In genomic region chr9:115593587-115594091, GRCh38 we compare ENCODE assay signal across 8 cellular contexts.
DNase-seq lines count a peak whose midpoint lies in the region; ATAC-seq, FAIRE-seq and TF ChIP-seq lines count a peak whose summit lies in the region.

No MANE protein-coding gene starts in this region.

- H3K4me3 Mint-ChIP-seq in endothelial cell (ENCODE audit: unreplicated experiment) = no peak overlapping the region
- no peak overlapping the region for H3K4me3 Mint-ChIP-seq in neural crest cell

- H3K27me3 ChIP-seq in MG63 = no peaks in the 10 kb centered on the region

- H3K4me2 ChIP-seq in OCI-LY7 (ENCODE audit: low read length) = no peak overlapping the region

- H3K9me3 Mint-ChIP-seq in endothelial cell (ENCODE audit: unreplicated experiment) (peaks cover 7% of the 10 kb centered on the region), neural crest cell (no peaks in the 10 kb centered on the region)

- H3K36me3 ChIP-seq in OCI-LY7 (ENCODE audit: insufficient read depth, low read length) (no peaks in the 10 kb centered on the region), MG63 (no peaks in the 10 kb centered on the region)

- H3K4me1 Mint-ChIP-seq in endothelial cell (ENCODE audit: unreplicated experiment) = peaks cover 4% of the 10 kb centered on the region
- H3K4me1 Mint-ChIP-seq in neural crest cell = peaks cover 12% of the 10 kb centered on the region

- intact Hi-C loops in OCI-LY7 (cut with micrococcal nuclease; ENCODE audit: unreplicated experiment) = loop anchor here (5.0 kb wide), 2 partner anchors 569 to 1069 kb away; no protein-coding TSS in a partner anchor

- ATAC-seq in HG02798 (IDR thresholded peaks at IDR 0.05; ENCODE audit: poor library complexity, unreplicated experiment) = peak; percentile 51
- no peak for ATAC-seq in HG03460 (IDR thresholded peaks at IDR 0.05; ENCODE audit: unreplicated experiment)

- no peaks in the 10 kb centered on the region for H3K4me1 ChIP-seq in OCI-LY7 (ENCODE audit: insufficient read depth, low read length, poor library complexity, severe bottlenecking)

- DNase-seq in OCI-LY7 (ENCODE audit: low spot score) (peak; percentile 31), endothelial cell (ENCODE audit: low spot score) (peak; percentile 26), neural crest cell (ENCODE audit: low read depth, low spot score) (peak; percentile 11), KG1 (lab: John Stamatoyannopoulos, UW) (no peak), MG63 (no peak)

- no peaks in the 10 kb centered on the region for H3K9me2 ChIP-seq in OCI-LY7 (ENCODE audit: insufficient read depth, low read length)

- peaks cover 4% of the 10 kb centered on the region for H3K36me3 Mint-ChIP-seq in endothelial cell (ENCODE audit: low read depth, unreplicated experiment)
- no peaks in the 10 kb centered on the region for H3K36me3 Mint-ChIP-seq in neural crest cell (ENCODE audit: low read depth)

- H3K27ac ChIP-seq in OCI-LY7 (ENCODE audit: low read depth, low read length, poor library complexity, severe bottlenecking) = no peak overlapping the region

- peak; percentile 85 for TF ChIP-seq CTCF in OCI-LY7 (conservative IDR thresholded peaks at IDR 0.05; ENCODE audit: low read length)
- TF ChIP-seq CTCF in endothelial cell (IDR thresholded peaks at IDR 0.05; ENCODE audit: unreplicated experiment) = peak; percentile 77
- TF ChIP-seq CTCF in neural crest cell (conservative IDR thresholded peaks at IDR 0.05) = peak; percentile 88

- no peaks in the 10 kb centered on the region for H3K79me2 ChIP-seq in OCI-LY7 (ENCODE audit: insufficient read depth, low read depth, low read length)

- CTCF ChIA-PET in OCI-LY7 (lab: Charles Lee; ENCODE audit: unreplicated experiment) = no interaction called here

- no peaks in the 10 kb centered on the region for H4K20me1 ChIP-seq in OCI-LY7 (ENCODE audit: insufficient read depth, low read length)

- FAIRE-seq in G401.6 (lab: Jason Lieb, UNC) = peak; percentile 39

- no peaks in the 10 kb centered on the region for H3K27me3 Mint-ChIP-seq in endothelial cell (ENCODE audit: unreplicated experiment)
- H3K27me3 Mint-ChIP-seq in neural crest cell (ENCODE audit: low read depth) = peaks cover 33% of the 10 kb centered on the region

- H3K27ac Mint-ChIP-seq in endothelial cell (ENCODE audit: unreplicated experiment) (no peak overlapping the region), neural crest cell (ENCODE audit: unreplicated experiment) (no peak overlapping the region)

- BruUV-seq in OCI-LY7 (replicated peaks; lab: Mats Ljungman, UMichigan) = no TSS peak

- H3K9me3 ChIP-seq in OCI-LY7 (ENCODE audit: low read length) = no peaks in the 10 kb centered on the region
- H3K9me3 ChIP-seq in MG63 = peaks cover 8% of the 10 kb centered on the region

- H2AFZ ChIP-seq in OCI-LY7 (ENCODE audit: low read length) = no peak overlapping the region

- no peak overlapping the region for H3K4me3 ChIP-seq in OCI-LY7 (ENCODE audit: low read depth, low read length, poor library complexity, severe bottlenecking)
- no peak overlapping the region for H3K4me3 ChIP-seq in MG63

- POLR2A ChIA-PET in OCI-LY7 (lab: Charles Lee) = no interaction called here

Comparison
In these comparisons a context has a peak if more than half of its experiments do, and no peak if none do; other contexts are left out.
1. DNase-seq: peak in OCI-LY7 (single experiment), endothelial cell (single experiment) and neural crest cell (single experiment); none in KG1 (single experiment) and MG63 (single experiment).
2. Peak in every context shown above with its lines, with median percentiles within 50 percentile points of each other: CTCF ChIP-seq.